In the genomic region with DNA sequence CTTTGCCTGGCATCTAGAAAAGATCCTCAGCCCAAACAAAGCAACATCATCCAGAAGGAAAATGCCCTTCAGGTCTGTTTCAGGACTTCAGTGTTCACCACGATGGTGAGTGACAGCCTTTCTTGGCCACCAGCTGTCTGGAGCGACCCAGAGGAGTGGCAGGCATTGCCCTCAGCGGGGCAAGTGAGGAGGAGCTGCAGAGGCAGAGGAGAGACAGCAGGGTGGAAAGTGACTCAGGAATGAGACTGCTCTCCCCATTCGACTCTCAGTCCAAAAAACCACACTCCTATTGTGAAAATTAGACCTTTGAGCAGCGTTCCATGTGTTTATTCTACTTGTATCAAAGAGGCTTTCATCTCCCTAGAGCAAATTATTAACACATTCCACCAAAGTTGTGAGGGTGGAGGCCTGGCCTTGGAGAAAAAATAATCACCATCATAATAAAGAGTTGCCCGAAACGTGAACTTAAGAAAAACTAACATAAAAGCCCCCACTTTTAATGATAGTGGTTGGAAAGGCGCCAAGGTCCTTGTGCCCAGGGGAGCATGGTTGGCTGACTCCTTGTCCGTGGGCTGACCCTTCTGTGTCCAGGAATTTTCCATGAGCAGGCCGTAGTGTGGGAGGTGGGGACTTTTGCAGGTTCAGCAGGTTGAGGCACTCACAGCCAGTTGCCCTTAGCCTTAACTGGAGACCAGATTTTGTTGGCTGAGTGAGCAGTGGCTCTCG, we compare ENCODE assay signal across 11 cellular contexts.
A peak's percentile ranks its signal among the peaks of the same experiment; 100 is the strongest.
DNase-seq lines count a peak whose midpoint lies in the region; ATAC-seq and TF ChIP-seq lines count a peak whose summit lies in the region.
"Had no signal": no experiment of that assay in that cellular context is flagged by ENCODE, and none has a peak within 500 bp of the region (broad histone marks: within the 10 kb centered on the region; RNA-seq: fewer than 3 reads in every experiment).

No MANE protein-coding gene starts in this region.

- no peaks in the 10 kb centered on the region for H3K79me2 ChIP-seq in PC-3 (ENCODE audit: low read length)

- no peak overlapping the region for H2AFZ ChIP-seq in PC-3 (ENCODE audit: low read length)

- no peak overlapping the region for H3K4me2 ChIP-seq in PC-3 (ENCODE audit: low read length)

- H3K27me3 Mint-ChIP-seq in nephron (ENCODE audit: low read depth): no peaks in the 10 kb centered on the region
- H3K27me3 Mint-ChIP-seq: naive thymus-derived CD4-positive, alpha-beta T cell had no signal

- peak overlapping the region; percentile 90 to 99 (median 97) for H3K27ac Mint-ChIP-seq in nephron

- H4K20me1 ChIP-seq in PC-3 (ENCODE audit: low read length): no peaks in the 10 kb centered on the region

- peak overlapping the region; percentile 6 to 66 (median 59) for H3K4me3 Mint-ChIP-seq in nephron
- H3K4me3 Mint-ChIP-seq: naive thymus-derived CD4-positive, alpha-beta T cell had no signal

- H3K4me1 ChIP-seq in PC-3 (ENCODE audit: insufficient read depth, low read length): no peaks in the 10 kb centered on the region; the same call in 1 of the 2 replicates

- peaks cover 43% of the 10 kb centered on the region for H3K4me1 Mint-ChIP-seq in nephron

- ATAC-seq in PC-3 (no peak), GM21515 (IDR thresholded peaks at IDR 0.05; ENCODE audit: unreplicated experiment) (no peak)
- ATAC-seq: naive thymus-derived CD4-positive, alpha-beta T cell had no signal

- H3K36me3 Mint-ChIP-seq in nephron (ENCODE audit: low read depth): peaks cover 8% of the 10 kb centered on the region

- CTCF ChIA-PET in PC-3 (lab: Charles Lee): no interaction called here

- TF ChIP-seq CTCF in PC-3 (conservative IDR thresholded peaks at IDR 0.05; ENCODE audit: low read depth, low read length) (no peak), nephron (IDR thresholded peaks at IDR 0.05; ENCODE audit: unreplicated experiment in 3 of 3) (no peak)

- BruUV-seq in PC-3 (replicated peaks; lab: Mats Ljungman, UMichigan): no TSS peak

- intact Hi-C loops in PC-3 (cut with micrococcal nuclease): no loop called here

- peaks cover 6% of the 10 kb centered on the region for H3K9me3 Mint-ChIP-seq in nephron

- no peaks in the 10 kb centered on the region for H3K9me2 ChIP-seq in PC-3 (replicated peaks; ENCODE audit: low read length)

- H3F3A ChIP-seq in PC-3 (ENCODE audit: low read length, unreplicated experiment): no peaks in the 10 kb centered on the region

- POLR2A ChIA-PET in PC-3 (lab: Charles Lee; ENCODE audit: unreplicated experiment): no interaction called here

- H3K9ac ChIP-seq in PC-3 (ENCODE audit: low read length): no peak overlapping the region

- H3K27ac ChIP-seq in PC-3 (ENCODE audit: low read length): no peak overlapping the region

- DNase-seq in AG08396 (ENCODE audit: low spot score): peak; percentile 17
- DNase-seq in PC-3: peak; percentile 7
- peak; percentile 14 for DNase-seq in fibroblast of gingiva (ENCODE audit: low read depth)
- DNase-seq in NCI-H748 (lab: John Stamatoyannopoulos, UW; ENCODE audit: unreplicated experiment): no peak
- no peak for DNase-seq in NCI-H1436 (lab: John Stamatoyannopoulos, UW)
- DNase-seq in NCI-H1694 treated with DMSO at 0.1 percent for 48 hours (lab: John Stamatoyannopoulos, UW): no peak
- DNase-seq: activated CD4-positive, alpha-beta T cell treated with anti-CD3 and anti-CD28 coated beads for 48 hours; MM.1S; naive thymus-derived CD4-positive, alpha-beta T cell had no signal

- H3K9me3 ChIP-seq in PC-3 (ENCODE audit: low read length): no peaks in the 10 kb centered on the region

- H3K4me3 ChIP-seq in PC-3 (ENCODE audit: low read length): no peak overlapping the region

- H3K36me3 ChIP-seq in PC-3 (ENCODE audit: low read depth, low read length): no peaks in the 10 kb centered on the region

- H3K27me3 ChIP-seq in PC-3 (ENCODE audit: low read length): no peaks in the 10 kb centered on the region

Comparison
In these comparisons a context has a peak if more than half of its experiments do, and no peak if none do; other contexts are left out.
1. DNase-seq: peak in AG08396 (single experiment), PC-3 (single experiment) and fibroblast of gingiva (single experiment); none in NCI-H748 (single experiment), NCI-H1436 (single experiment) and NCI-H1694 treated with DMSO at 0.1 percent for 48 hours (single experiment).